In the genomic region with DNA sequence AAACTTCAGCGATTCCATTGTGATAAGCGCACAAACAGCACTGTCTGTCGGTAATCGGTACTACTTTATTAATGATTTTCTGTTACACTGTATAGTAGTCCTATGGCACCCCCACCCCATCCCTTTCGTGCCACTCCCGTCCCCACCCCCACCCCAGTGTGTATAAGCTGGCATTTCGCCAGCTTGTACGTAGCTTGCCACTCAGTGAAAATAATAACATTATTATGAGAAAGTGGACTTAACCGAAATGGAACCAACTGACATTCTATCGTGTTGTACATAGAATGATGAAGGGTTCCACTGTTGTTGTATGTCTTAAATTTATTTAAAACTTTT, we compare ENCODE assay signal across 8 cellular contexts. TPM values are rescaled to one million over a fixed set of nuclear protein-coding genes. Genes with fewer than 3 reads are reported as not detected.
DNase-seq lines count a peak whose midpoint lies in the region; ATAC-seq and TF ChIP-seq lines count a peak whose summit lies in the region.

No MANE protein-coding gene starts in this region.

- no peak for TF ChIP-seq CTCF in CD8-positive, alpha-beta T cell (IDR thresholded peaks at IDR 0.05)
- TF ChIP-seq CTCF in HFF-Myc (IDR thresholded peaks at IDR 0.05; ENCODE audit: low read depth, low read length, missing control alignments) (no peak), activated B cell treated with CpG ODN at 0.5 μM for 24 hours (IDR thresholded peaks at IDR 0.05) (no peak), glutamatergic neuron (IDR thresholded peaks at IDR 0.05; ENCODE audit: partially characterized antibody, unreplicated experiment) (no peak)

- H3K9me3 ChIP-seq in CD8-positive, alpha-beta T cell (ENCODE audit: low read length), result no peaks in the 10 kb centered on the region

- H3K9me3 Mint-ChIP-seq in CD8-positive, alpha-beta T cell, result no peaks in the 10 kb centered on the region
- H3K9me3 Mint-ChIP-seq in activated B cell treated with CpG ODN at 0.5 μM for 24 hours (no peaks in the 10 kb centered on the region), glutamatergic neuron (ENCODE audit: unreplicated experiment) (peaks cover 5% of the 10 kb centered on the region)

- CTCF ChIA-PET in CD8-positive, alpha-beta T cell (lab: Charles Lee), result no interaction called here
- CTCF ChIA-PET in activated B cell treated with CpG ODN at 0.5 μM for 24 hours (lab: Charles Lee), result no interaction called here

- no peaks in the 10 kb centered on the region for H3K27me3 Mint-ChIP-seq in CD8-positive, alpha-beta T cell (ENCODE audit: low read depth)
- H3K27me3 Mint-ChIP-seq in activated B cell treated with CpG ODN at 0.5 μM for 24 hours (no peaks in the 10 kb centered on the region), glutamatergic neuron (ENCODE audit: unreplicated experiment) (peaks cover 9% of the 10 kb centered on the region)

- no peaks in the 10 kb centered on the region for H3K27me3 ChIP-seq in CD8-positive, alpha-beta T cell (ENCODE audit: insufficient read depth, low read length)

- peak overlapping the region; percentile 84 for H3K4me3 ChIP-seq in CD8-positive, alpha-beta T cell (ENCODE audit: low read depth, low read length)
- peak overlapping the region; percentile 66 for H3K4me3 ChIP-seq in HFF-Myc (replicated peaks; ENCODE audit: low read depth, low read length)
- H3K4me3 ChIP-seq in skin epidermis, result peak overlapping the region; percentile 53 to 63 (median 59)

- peak overlapping the region; percentile 95 for H3K4me3 Mint-ChIP-seq in CD8-positive, alpha-beta T cell
- H3K4me3 Mint-ChIP-seq in activated B cell treated with CpG ODN at 0.5 μM for 24 hours (peak overlapping the region; percentile 89), glutamatergic neuron (ENCODE audit: unreplicated experiment) (peak overlapping the region; percentile 88)

- H3K36me3 Mint-ChIP-seq in CD8-positive, alpha-beta T cell, result peaks cover 26% of the 10 kb centered on the region
- H3K36me3 Mint-ChIP-seq in activated B cell treated with CpG ODN at 0.5 μM for 24 hours (ENCODE audit: low read depth) (peaks cover 7% of the 10 kb centered on the region), glutamatergic neuron (ENCODE audit: unreplicated experiment) (no peaks in the 10 kb centered on the region)

- ATAC-seq in CD8-positive, alpha-beta T cell, result no peak
- ATAC-seq in activated B cell treated with CpG ODN at 0.5 μM for 24 hours (ENCODE audit: low read depth) (peak; percentile 7), GM18511 (IDR thresholded peaks at IDR 0.05; ENCODE audit: unreplicated experiment) (no peak), HG02759 (IDR thresholded peaks at IDR 0.05; ENCODE audit: unreplicated experiment) (no peak)

- H3K4me1 Mint-ChIP-seq in CD8-positive, alpha-beta T cell (ENCODE audit: low read depth), result peaks cover 45% of the 10 kb centered on the region
- H3K4me1 Mint-ChIP-seq in activated B cell treated with CpG ODN at 0.5 μM for 24 hours, result peaks cover 42% of the 10 kb centered on the region
- H3K4me1 Mint-ChIP-seq in glutamatergic neuron (ENCODE audit: low read depth, unreplicated experiment), result peaks cover 7% of the 10 kb centered on the region

- peak overlapping the region; percentile 98 for H3K27ac Mint-ChIP-seq in CD8-positive, alpha-beta T cell
- H3K27ac Mint-ChIP-seq in activated B cell treated with CpG ODN at 0.5 μM for 24 hours, result peak overlapping the region; percentile 92
- H3K27ac Mint-ChIP-seq in glutamatergic neuron (ENCODE audit: unreplicated experiment), result peak overlapping the region; percentile 87

- H3K27ac ChIP-seq in CD8-positive, alpha-beta T cell (ENCODE audit: low read depth, low read length), result peak overlapping the region; percentile 71
- peak overlapping the region in 19 of 21 experiments; percentile 52 to 94 (median 87) for H3K27ac ChIP-seq in skin epidermis

- no peak for DNase-seq in CD8-positive, alpha-beta T cell
- DNase-seq in HFF-Myc (ENCODE audit: extremely low read depth, low read depth) (no peak), activated B cell treated with CpG ODN at 0.5 μM for 24 hours (no peak), glutamatergic neuron (no peak), kidney tubule cell (ENCODE audit: low spot score) (no peak)

- POLR2A ChIA-PET in CD8-positive, alpha-beta T cell (lab: Charles Lee), result interaction anchor here (1.1 to 2.3 kb wide), 2 partner anchors 10 to 11 kb away, joined by 4 to 10 read pairs; no protein-coding TSS in a partner anchor
- POLR2A ChIA-PET in activated B cell treated with CpG ODN at 0.5 μM for 24 hours (lab: Charles Lee), result interaction anchor here (0.6 to 5.0 kb wide), 7 partner anchors 37 to 1371 kb away, joined by 3 to 105 read pairs (median 4); no protein-coding TSS in a partner anchor

- intact Hi-C loops in CD8-positive, alpha-beta T cell (cut with DNase I, micrococcal nuclease), result loop anchor here (5.0 to 10.0 kb wide), 4 partner anchors 49 to 1931 kb away; partner anchors contain the start of genes BCOR (in 1 of the 2) and MED14 (in 1 of the 2)
- intact Hi-C loops in activated B cell treated with CpG ODN at 0.5 μM for 24 hours (cut with micrococcal nuclease), result loop anchor here (10.0 kb wide), 1 partner anchor 1289 kb away; the partner anchor contains the start of gene BCOR

- H3K4me1 ChIP-seq in CD8-positive, alpha-beta T cell (ENCODE audit: insufficient read depth, low read length), result peaks cover 27% of the 10 kb centered on the region

- no peaks in the 10 kb centered on the region for H3K36me3 ChIP-seq in CD8-positive, alpha-beta T cell (ENCODE audit: insufficient read depth, low read length)

RNA-seq across cellular contexts. Expression of gene MID1IP1, which starts 4.8 kb away (rescaled TPM):
- total RNA-seq in CD8-positive, alpha-beta T cell, result 10 to 100 TPM; 14.8 to 16.3 TPM
- total RNA-seq in activated B cell treated with CpG ODN at 0.5 μM for 24 hours (28.8 and 29.7 TPM in 2 replicates), glutamatergic neuron (ENCODE audit: unreplicated experiment) (44.9 TPM)
